Comparison of ENCODE assay signal across 9 cellular contexts in genomic region chr10:96720422-96721206, GRCh38. TPM values are rescaled to one million over a fixed set of nuclear protein-coding genes. Genes with fewer than 3 reads are reported as not detected.
DNase-seq lines count a peak whose midpoint lies in the region; ATAC-seq and TF ChIP-seq lines count a peak whose summit lies in the region.
"Had no signal": no experiment of that assay in that cellular context is flagged by ENCODE, and none has a peak within 500 bp of the region (broad histone marks: within the 10 kb centered on the region; RNA-seq: fewer than 3 reads in every experiment).

Gene PIK3AP1 (minus strand): TSS chr10:96720514. CDS start chr10:96720394, 120 bp downstream.

- peak within 1 kb of the TSS; percentile 97 for H2AFZ ChIP-seq in PC-3 (ENCODE audit: low read length)

- POLR2A ChIA-PET in PC-3 (lab: Charles Lee; ENCODE audit: unreplicated experiment) = no interaction called here

- peak within 1 kb of the TSS; percentile 97 for H3K4me2 ChIP-seq in PC-3 (ENCODE audit: low read length)

- BruUV-seq in PC-3 (replicated peaks; lab: Mats Ljungman, UMichigan) = no TSS peak

- H3K79me2 ChIP-seq in PC-3 (ENCODE audit: low read length) = no peaks in the 10 kb centered on the region

- ATAC-seq in GM19467 (IDR thresholded peaks at IDR 0.05; ENCODE audit: unreplicated experiment) (peak; percentile 56), PC-3 (peak; percentile 69)

- DNase-seq in COLO668 (lab: John Stamatoyannopoulos, UW; ENCODE audit: unreplicated experiment) = peak; percentile 71
- DNase-seq in HUDEP-2 (lab: John Stamatoyannopoulos, UW; ENCODE audit: unreplicated experiment in 76 of 76) = peak in 51 of 76 experiments; percentile 5 to 72 (median 44)
- peak; percentile 25 for DNase-seq in PC-3
- peak; percentile 38 for DNase-seq in activated naive CD4-positive, alpha-beta T cell treated with Interleukin-2 at 50 U/mL for 16 hours
- peak; percentile 31 for DNase-seq in hepatic stellate cell (ENCODE audit: low spot score)
- DNase-seq in skeletal muscle cell (ENCODE audit: low read depth) = no peak
- DNase-seq in middle frontal gyrus (ENCODE audit: extremely low spot score, low spot score) = no peak

- CTCF ChIA-PET in PC-3 (lab: Charles Lee) = interaction anchor here (0.5 kb wide), 1 partner anchor 80 kb away, joined by 4 read pairs; no protein-coding TSS in a partner anchor

- H3K4me1 ChIP-seq in PC-3 (ENCODE audit: insufficient read depth, low read length) = peaks cover 11% of the 10 kb centered on the region

- peak within 1 kb of the TSS; percentile 77 for H3K4me3 ChIP-seq in PC-3 (ENCODE audit: low read length)
- H3K4me3 ChIP-seq in skeletal muscle cell (ENCODE audit: low read depth, low read length) = peak within 1 kb of the TSS; percentile 41
- H3K4me3 ChIP-seq: SK-N-MC had no signal

- no peaks in the 10 kb centered on the region for H3K9me2 ChIP-seq in PC-3 (replicated peaks; ENCODE audit: low read length)

- no peaks in the 10 kb centered on the region for H3K36me3 ChIP-seq in PC-3 (ENCODE audit: low read depth, low read length)

- H3K9me3 ChIP-seq in PC-3 (ENCODE audit: low read length) = no peaks in the 10 kb centered on the region

- peak within 1 kb of the TSS; percentile 17; the same call in 1 of the 2 replicates for H3K9ac ChIP-seq in PC-3 (ENCODE audit: low read length)

- H3F3A ChIP-seq in PC-3 (ENCODE audit: low read length, unreplicated experiment) = no peaks in the 10 kb centered on the region

- H3K27ac ChIP-seq in PC-3 (ENCODE audit: low read length) = no peak within 1 kb of the TSS
- H3K27ac ChIP-seq: SK-N-MC had no signal

- no peak for TF ChIP-seq CTCF in PC-3 (conservative IDR thresholded peaks at IDR 0.05; ENCODE audit: low read depth, low read length)

- H4K20me1 ChIP-seq in PC-3 (ENCODE audit: low read length) = no peaks in the 10 kb centered on the region

- intact Hi-C loops in PC-3 (cut with micrococcal nuclease) = loop anchor here (5.0 kb wide), 1 partner anchor 112 kb away; the partner anchor contains the start of gene LCOR

- no peaks in the 10 kb centered on the region for H3K27me3 ChIP-seq in PC-3 (ENCODE audit: low read length)

RNA-seq across cellular contexts. Expression of gene PIK3AP1, which starts in this region (rescaled TPM):
- 3.7 and 4.7 TPM in 2 replicates for total RNA-seq in PC-3 (2014; rRNA removed)

Comparison
In these comparisons a context has a peak if more than half of its experiments do, and no peak if none do; other contexts are left out.
1. DNase-seq: peak in COLO668 (single experiment), HUDEP-2 (51 of 76), PC-3 (single experiment), activated naive CD4-positive, alpha-beta T cell treated with Interleukin-2 at 50 U/mL for 16 hours (single experiment) and hepatic stellate cell (single experiment); none in skeletal muscle cell (single experiment) and middle frontal gyrus (single experiment).